In the genomic region with DNA sequence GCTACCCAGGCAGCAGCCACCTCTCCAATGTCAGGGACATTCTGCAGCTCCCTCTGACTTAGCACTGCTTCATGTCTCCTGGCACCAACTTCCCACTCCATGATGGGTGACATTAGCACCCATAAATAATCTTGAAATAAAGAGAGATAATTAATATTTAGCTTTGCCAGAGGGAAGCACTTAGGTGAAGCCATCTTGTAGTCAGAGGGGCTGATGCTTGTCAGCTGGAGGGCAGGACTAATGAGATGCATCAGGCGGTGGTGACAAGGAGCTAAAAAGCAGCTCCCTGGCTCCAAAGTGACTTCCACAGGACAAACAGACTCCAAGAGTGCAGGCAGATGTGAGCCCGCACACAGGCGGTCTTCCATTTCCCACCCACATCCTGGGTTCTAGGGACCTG, we compare ENCODE assay signal across 24 cellular contexts.
"Had no signal": no experiment of that assay in that cellular context is flagged by ENCODE, and none has a peak within 500 bp of the region (broad histone marks: within the 10 kb centered on the region; RNA-seq: fewer than 3 reads in every experiment).

No MANE protein-coding gene starts in this region.

- ATAC-seq: activated CD4-positive, alpha-beta T cell treated with anti-CD3 and anti-CD28 coated beads for 36 hours; activated CD8-positive, alpha-beta memory T cell treated with anti-CD3 and anti-CD28 coated beads, Interleukin-2, amount 10 ng/mL, durations not matched to agents 7 days and 5 days; activated CD8-positive, alpha-beta T cell treated with anti-CD3 and anti-CD28 coated beads, Interleukin-2, amount 10 ng/mL, durations not matched to agents 7 days and 5 days; activated naive CD8-positive, alpha-beta T cell treated with anti-CD3 and anti-CD28 coated beads, Interleukin-2, amount 50 U/mL, for 24 hours; mucosa of descending colon; psoas muscle; stimulated activated naive B cell treated with anti-CD40 and anti-IgM and Interleukin-4, amounts not matched to agents 10 μg/mL and 1 μg/mL and 100 μg/mL, for 72 hours had no signal

- H3K4me3 Mint-ChIP-seq: activated CD4-positive, alpha-beta T cell treated with anti-CD3 and anti-CD28 coated beads for 36 hours; activated CD8-positive, alpha-beta memory T cell treated with anti-CD3 and anti-CD28 coated beads, Interleukin-2, amount 10 ng/mL, durations not matched to agents 7 days and 5 days; activated CD8-positive, alpha-beta T cell treated with anti-CD3 and anti-CD28 coated beads, Interleukin-2, amount 10 ng/mL, durations not matched to agents 7 days and 5 days; activated naive CD4-positive, alpha-beta T cell treated with anti-CD3 and anti-CD28 coated beads, Interleukin-2, amount 50 U/mL, for 24 hours; nephron progenitor cell; stimulated activated naive B cell treated with anti-CD40 and anti-IgM and Interleukin-4, amounts not matched to agents 10 μg/mL and 1 μg/mL and 100 μg/mL, for 72 hours had no signal

- H3K4me1 Mint-ChIP-seq: activated naive CD4-positive, alpha-beta T cell treated with anti-CD3 and anti-CD28 coated beads, Interleukin-2, amount 50 U/mL, for 24 hours had no signal

- H3K27me3 Mint-ChIP-seq: activated CD4-positive, alpha-beta T cell treated with anti-CD3 and anti-CD28 coated beads for 36 hours; activated CD8-positive, alpha-beta memory T cell treated with anti-CD3 and anti-CD28 coated beads, Interleukin-2, amount 10 ng/mL, durations not matched to agents 7 days and 5 days; activated naive CD4-positive, alpha-beta T cell treated with anti-CD3 and anti-CD28 coated beads, Interleukin-2, amount 50 U/mL, for 24 hours had no signal

- DNase-seq: activated CD4-positive, alpha-beta T cell treated with anti-CD3 and anti-CD28 coated beads for 36 hours; activated CD4-positive, CD25-positive, alpha-beta regulatory T cell; activated CD8-positive, alpha-beta memory T cell treated with anti-CD3 and anti-CD28 coated beads, Interleukin-2, amount 10 ng/mL, durations not matched to agents 7 days and 5 days; activated CD8-positive, alpha-beta T cell treated with anti-CD3 and anti-CD28 coated beads, Interleukin-2, amount 10 ng/mL, durations not matched to agents 7 days and 5 days; activated naive CD8-positive, alpha-beta T cell treated with anti-CD3 and anti-CD28 coated beads, Interleukin-2, amount 50 U/mL, for 24 hours; activated T-cell treated with anti-CD3 and anti-CD28 coated beads, Interleukin-2, amount 50 U/mL, for 48 hours; amygdala; caudate nucleus; effector CD8-positive, alpha-beta T cell; esophagus squamous epithelium; foreskin melanocyte; left ventricle myocardium inferior; mucosa of descending colon; nephron progenitor cell; ovary; stimulated activated CD4-positive, alpha-beta T cell treated with anti-CD3 and anti-CD28 coated beads, Interleukin-1b, Interleukin-23, amount 100 ng/mL, for 48 hours; stimulated activated CD4-positive, alpha-beta T cell treated with anti-CD3 and anti-CD28 coated beads, Interleukin-4, amount 100 ng/mL, for 4 hours; stimulated activated CD8-positive, alpha-beta memory T cell treated with anti-CD3 and anti-CD28 coated beads, Interleukin-4, amount 100 ng/mL, for 48 hours; stimulated activated naive B cell treated with anti-CD40 and anti-IgM and Interleukin-4, amounts not matched to agents 10 μg/mL and 1 μg/mL and 100 μg/mL, for 72 hours; stomach; upper lobe of left lung had no signal

- H3K27ac Mint-ChIP-seq: activated CD4-positive, alpha-beta T cell treated with anti-CD3 and anti-CD28 coated beads for 36 hours; activated CD8-positive, alpha-beta memory T cell treated with anti-CD3 and anti-CD28 coated beads, Interleukin-2, amount 10 ng/mL, durations not matched to agents 7 days and 5 days; activated naive CD4-positive, alpha-beta T cell treated with anti-CD3 and anti-CD28 coated beads, Interleukin-2, amount 50 U/mL, for 24 hours; activated naive CD8-positive, alpha-beta T cell treated with anti-CD3 and anti-CD28 coated beads, Interleukin-2, amount 50 U/mL, for 24 hours; activated T-helper 2 cell treated with anti-CD3 and anti-CD28 coated beads, Interferon-gamma antibody, Interleukin-2, Interleukin-4, amounts not matched to agents 10 μg/mL and 5 μg/mL and 100 μg/mL, durations not matched to agents 14 hours and 24 hours and 36 hours; stimulated activated naive B cell treated with anti-CD40 and anti-IgM and Interleukin-4, amounts not matched to agents 10 μg/mL and 1 μg/mL and 100 μg/mL, for 72 hours had no signal
